17 cellular contexts compared by ENCODE assay signal in the genomic region with DNA sequence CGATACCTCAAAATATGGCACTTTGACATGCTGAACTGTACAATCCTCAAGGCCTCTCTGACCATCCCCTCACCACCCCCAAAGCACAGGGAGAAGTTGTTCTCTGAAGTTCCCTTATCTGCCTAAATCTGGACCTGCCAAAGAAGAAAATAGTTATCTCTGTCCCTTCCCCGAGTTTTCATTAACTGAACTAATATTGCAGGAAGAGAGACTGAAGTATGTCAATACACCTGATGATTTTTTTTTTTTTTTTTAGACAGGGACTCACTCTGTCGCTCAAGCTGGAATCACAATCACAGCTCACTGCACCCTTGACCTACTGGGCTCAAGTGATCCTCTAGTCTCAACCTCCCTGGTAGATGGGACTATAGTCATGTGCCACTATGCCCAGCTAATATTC.
DNase-seq lines count a peak whose midpoint lies in the region; ATAC-seq, FAIRE-seq and TF ChIP-seq lines count a peak whose summit lies in the region.
"Had no signal": no experiment of that assay in that cellular context is flagged by ENCODE, and none has a peak within 500 bp of the region (broad histone marks: within the 10 kb centered on the region; RNA-seq: fewer than 3 reads in every experiment).

No MANE protein-coding gene starts in this region.

- H3K79me2 ChIP-seq in HepG2 (ENCODE audit: insufficient read depth, low read length), result peaks cover 35% of the 10 kb centered on the region

- no peak overlapping the region; the same call in 1 of the 2 replicates for H3K4me2 ChIP-seq in HepG2 (ENCODE audit: low read depth, low read length)

- H3K9ac ChIP-seq in HepG2 (ENCODE audit: insufficient read depth, low read depth, low read length) (peak overlapping the region; percentile 17; the same call in 1 of the 2 replicates), colonic mucosa (ENCODE audit: low read depth in 2 of 2, low read length in 2 of 2) (no peak overlapping the region)

- peaks cover 37% of the 10 kb centered on the region for H4K20me1 ChIP-seq in HepG2 (ENCODE audit: insufficient read depth, low read length)

- POLR2A ChIA-PET in activated CD8-positive, alpha-beta T cell treated with anti-CD3 and anti-CD28 coated beads, Interleukin-2, amount 10 ng/mL, durations not matched to agents 7 days and 5 days (lab: Charles Lee), result no interaction called here
- POLR2A ChIA-PET in HepG2 (lab: Yijun Ruan, JAX), result no interaction called here

- peak overlapping the region; percentile 27 for H3K4me3 Mint-ChIP-seq in activated naive CD4-positive, alpha-beta T cell treated with anti-CD3 and anti-CD28 coated beads, Interleukin-2, amount 50 U/mL, for 24 hours
- H3K4me3 Mint-ChIP-seq in activated CD8-positive, alpha-beta T cell treated with anti-CD3 and anti-CD28 coated beads, Interleukin-2, amount 10 ng/mL, durations not matched to agents 7 days and 5 days, result peak overlapping the region; percentile 27
- H3K4me3 Mint-ChIP-seq in type B pancreatic cell, result peak overlapping the region; percentile 12

- H3K27me3 Mint-ChIP-seq in activated naive CD4-positive, alpha-beta T cell treated with anti-CD3 and anti-CD28 coated beads, Interleukin-2, amount 50 U/mL, for 24 hours, result no peaks in the 10 kb centered on the region
- H3K27me3 Mint-ChIP-seq in activated CD8-positive, alpha-beta T cell treated with anti-CD3 and anti-CD28 coated beads, Interleukin-2, amount 10 ng/mL, durations not matched to agents 7 days and 5 days (ENCODE audit: low read depth), result no peaks in the 10 kb centered on the region
- H3K27me3 Mint-ChIP-seq in type B pancreatic cell, result no peaks in the 10 kb centered on the region

- no TSS peak for BruUV-seq in HepG2 (replicated peaks; lab: Mats Ljungman, UMichigan)

- no peak for TF ChIP-seq POLR2A in HepG2 (IDR thresholded peaks at IDR 0.05; ENCODE audit: insufficient read depth in 1 of 2, low read depth in 2 of 2, low read length in 2 of 2)

- no peaks in the 10 kb centered on the region for H3K9me3 ChIP-seq in HepG2 (ENCODE audit: low read length)
- no peaks in the 10 kb centered on the region for H3K9me3 ChIP-seq in colonic mucosa
- H3K9me3 ChIP-seq: HAP-1, left ventricle myocardium inferior had no signal

- H3K9me3 Mint-ChIP-seq in activated naive CD4-positive, alpha-beta T cell treated with anti-CD3 and anti-CD28 coated beads, Interleukin-2, amount 50 U/mL, for 24 hours, result no peaks in the 10 kb centered on the region
- no peaks in the 10 kb centered on the region for H3K9me3 Mint-ChIP-seq in activated CD8-positive, alpha-beta T cell treated with anti-CD3 and anti-CD28 coated beads, Interleukin-2, amount 10 ng/mL, durations not matched to agents 7 days and 5 days (ENCODE audit: insufficient read depth)
- no peaks in the 10 kb centered on the region for H3K9me3 Mint-ChIP-seq in type B pancreatic cell

- peak overlapping the region; percentile 31 for H3K27ac ChIP-seq in HepG2 (ENCODE audit: extremely low read length, insufficient read depth, low read length)
- no peak overlapping the region for H3K27ac ChIP-seq in colonic mucosa
- H3K27ac ChIP-seq: left ventricle myocardium inferior had no signal

- TF ChIP-seq EP300 in HepG2 (IDR thresholded peaks at IDR 0.05; ENCODE audit: low read depth in 2 of 2, low read length in 2 of 2), result peak in 1 of 2 experiments; percentile 8; a peak in 1 of 4 replicates
- TF ChIP-seq EP300 in HepG2 (CRISPR knock-in tag; IDR thresholded peaks at IDR 0.05; ENCODE audit: borderline replicate concordance), result no peak

- no peak for FAIRE-seq in HepG2 (lab: Jason Lieb, UNC)

- H3K4me1 Mint-ChIP-seq in activated naive CD4-positive, alpha-beta T cell treated with anti-CD3 and anti-CD28 coated beads, Interleukin-2, amount 50 U/mL, for 24 hours, result peaks cover 84% of the 10 kb centered on the region
- H3K4me1 Mint-ChIP-seq in activated CD8-positive, alpha-beta T cell treated with anti-CD3 and anti-CD28 coated beads, Interleukin-2, amount 10 ng/mL, durations not matched to agents 7 days and 5 days (ENCODE audit: low read depth), result peaks cover 62% of the 10 kb centered on the region
- peaks cover 52% of the 10 kb centered on the region for H3K4me1 Mint-ChIP-seq in type B pancreatic cell (ENCODE audit: unreplicated experiment)

- 30% methylated on average over 3 of the region's 3 CpGs for WGBS in HepG2 (ENCODE audit: low lambda C conversion rate)

- in situ Hi-C loops in HepG2 (cut with HindIII; ENCODE audit: extremely low pct_ligation_motif_present, low pct_unique_long_range_greater_than_20kb), result no loop called here

- TF ChIP-seq CTCF in HepG2 (CRISPR knock-in tag; IDR thresholded peaks at IDR 0.05) (no peak), type B pancreatic cell (conservative IDR thresholded peaks at IDR 0.05) (no peak), colonic mucosa (IDR thresholded peaks at IDR 0.05) (no peak)

- ATAC-seq in activated CD8-positive, alpha-beta T cell treated with anti-CD3 and anti-CD28 coated beads, Interleukin-2, amount 10 ng/mL, durations not matched to agents 7 days and 5 days, result peak; percentile 25
- ATAC-seq in HepG2 (0 out of 3 replicates have a peak, but pooled peaks have one; percentile 8), GM21786 (IDR thresholded peaks at IDR 0.05; ENCODE audit: unreplicated experiment) (no peak)

- H2AFZ ChIP-seq in HepG2 (ENCODE audit: low read length), result no peak overlapping the region

- CTCF ChIA-PET in activated CD8-positive, alpha-beta T cell treated with anti-CD3 and anti-CD28 coated beads, Interleukin-2, amount 10 ng/mL, durations not matched to agents 7 days and 5 days (lab: Charles Lee), result no interaction called here
- CTCF ChIA-PET in HepG2 (lab: Yijun Ruan, JAX; ENCODE audit: low intra/inter-chr PET ratio, low total read pairs), result no interaction called here

- H3K4me3 ChIP-seq in HepG2 (replicated peaks in 1 of 3; ENCODE audit: insufficient read depth in 1 of 3, low read depth in 2 of 3, low read length in 3 of 3) (no peak overlapping the region), colonic mucosa (no peak overlapping the region)
- H3K4me3 ChIP-seq: HAP-1, left ventricle myocardium inferior had no signal

- no peak for DNase-seq in activated naive CD4-positive, alpha-beta T cell (lab: John Stamatoyannopoulos, UW)
- DNase-seq in activated CD8-positive, alpha-beta T cell treated with anti-CD3 and anti-CD28 coated beads, Interleukin-2, amount 10 ng/mL, durations not matched to agents 7 days and 5 days, result no peak
- DNase-seq in HepG2 (ENCODE audit: low spot score), result peak; percentile 12
- no peak for DNase-seq in type B pancreatic cell (ENCODE audit: extremely low spot score, unreplicated experiment)
- DNase-seq in colonic mucosa, result no peak
- no peak for DNase-seq in occipital lobe (lab: John Stamatoyannopoulos, UW)
- DNase-seq: aorta, Calu3, foreskin fibroblast, GDM1, left ventricle myocardium inferior, NCI-H146, NCI-H345, posterior cingulate gyrus had no signal

- H3K36me3 ChIP-seq in HepG2 (replicated peaks in 1 of 2; ENCODE audit: control insufficient read depth in 1 of 2, insufficient read depth in 2 of 2, low read length in 2 of 2) (no peaks in the 10 kb centered on the region), colonic mucosa (no peaks in the 10 kb centered on the region)
- H3K36me3 ChIP-seq: HAP-1, left ventricle myocardium inferior had no signal

- H3K27me3 ChIP-seq in HepG2 (ENCODE audit: control insufficient read depth in 1 of 2, insufficient read depth in 2 of 2, low read length in 2 of 2) (no peaks in the 10 kb centered on the region), colonic mucosa (no peaks in the 10 kb centered on the region)

- no peak overlapping the region for H3K27ac Mint-ChIP-seq in activated naive CD4-positive, alpha-beta T cell treated with anti-CD3 and anti-CD28 coated beads, Interleukin-2, amount 50 U/mL, for 24 hours
- H3K27ac Mint-ChIP-seq in activated CD8-positive, alpha-beta T cell treated with anti-CD3 and anti-CD28 coated beads, Interleukin-2, amount 10 ng/mL, durations not matched to agents 7 days and 5 days, result peak overlapping the region; percentile 41
- H3K27ac Mint-ChIP-seq in type B pancreatic cell, result no peak overlapping the region

- peaks cover 84% of the 10 kb centered on the region for H3K4me1 ChIP-seq in HepG2 (ENCODE audit: insufficient read depth, low read length)
- H3K4me1 ChIP-seq in colonic mucosa, result peaks cover 3% of the 10 kb centered on the region
- H3K4me1 ChIP-seq: HAP-1 had no signal

- intact Hi-C loops in HepG2 (cut with micrococcal nuclease; ENCODE audit: unreplicated experiment) (loop anchor here (5.0 to 10.0 kb wide), 3 partner anchors 54 to 98 kb away; a partner anchor contains a TSS), colonic mucosa (cut with DNase I) (no loop called here)

- H3K36me3 Mint-ChIP-seq in activated naive CD4-positive, alpha-beta T cell treated with anti-CD3 and anti-CD28 coated beads, Interleukin-2, amount 50 U/mL, for 24 hours, result no peaks in the 10 kb centered on the region
- no peaks in the 10 kb centered on the region for H3K36me3 Mint-ChIP-seq in activated CD8-positive, alpha-beta T cell treated with anti-CD3 and anti-CD28 coated beads, Interleukin-2, amount 10 ng/mL, durations not matched to agents 7 days and 5 days (ENCODE audit: low read depth)
- H3K36me3 Mint-ChIP-seq in type B pancreatic cell, result no peaks in the 10 kb centered on the region

- TF ChIP-seq RAD21 in HepG2 (CRISPR knock-in tag; IDR thresholded peaks at IDR 0.05), result no peak

TF ChIP-seq in HepG2, 621 proteins besides CTCF, POLR2A, EP300 and RAD21 (continues in another document):
- TF ChIP-seq ZNF235 (CRISPR knock-in tag; IDR thresholded peaks at IDR 0.05; ENCODE audit: borderline replicate concordance), result no peak
